Comparison of ENCODE assay signal across 2 cellular contexts in genomic region chr3:189169728-189170127, GRCh38.
TF ChIP-seq lines count a peak whose summit lies in the region.

No MANE protein-coding gene starts in this region.

TF ChIP-seq in HCT116, 20 proteins besides CTCF, POLR2A, EP300 and RAD21 (continued from another document):
- TF ChIP-seq POLR2AphosphoS5 (IDR thresholded peaks at IDR 0.05; ENCODE audit: low read depth, low read length) (no peak), CBX3 (IDR thresholded peaks at IDR 0.05; ENCODE audit: low read depth) (no peak), FOSL1 (IDR thresholded peaks at IDR 0.05; ENCODE audit: low read depth) (no peak), ZFX (IDR thresholded peaks at IDR 0.05) (no peak)

TF ChIP-seq in WTC11, 78 proteins besides CTCF, POLR2A, EP300 and RAD21:
- TF ChIP-seq FOXP4 (CRISPR knock-in tag; IDR thresholded peaks at IDR 0.05) (no peak), JUN (CRISPR knock-in tag; IDR thresholded peaks at IDR 0.05) (no peak), NFATC4 (CRISPR knock-in tag; IDR thresholded peaks at IDR 0.05) (no peak), TEAD1 (CRISPR knock-in tag; IDR thresholded peaks at IDR 0.05) (no peak), ATF1 (CRISPR knock-in tag; IDR thresholded peaks at IDR 0.05) (no peak), TP53 (CRISPR knock-in tag; IDR thresholded peaks at IDR 0.05) (no peak), NR1H2 (CRISPR knock-in tag; IDR thresholded peaks at IDR 0.05) (no peak), JAZF1 (CRISPR knock-in tag; IDR thresholded peaks at IDR 0.05) (no peak), ELF4 (CRISPR knock-in tag; IDR thresholded peaks at IDR 0.05; ENCODE audit: low read depth) (no peak)
- TF ChIP-seq, protein P1, sequence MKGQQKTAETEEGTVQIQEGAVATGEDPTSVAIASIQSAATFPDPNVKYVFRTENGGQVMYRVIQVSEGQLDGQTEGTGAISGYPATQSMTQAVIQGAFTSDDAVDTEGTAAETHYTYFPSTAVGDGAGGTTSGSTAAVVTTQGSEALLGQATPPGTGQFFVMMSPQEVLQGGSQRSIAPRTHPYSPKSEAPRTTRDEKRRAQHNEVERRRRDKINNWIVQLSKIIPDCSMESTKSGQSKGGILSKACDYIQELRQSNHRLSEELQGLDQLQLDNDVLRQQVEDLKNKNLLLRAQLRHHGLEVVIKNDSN (CRISPR knock-in tag; IDR thresholded peaks at IDR 0.05): no peak
- TF ChIP-seq, protein P2, sequence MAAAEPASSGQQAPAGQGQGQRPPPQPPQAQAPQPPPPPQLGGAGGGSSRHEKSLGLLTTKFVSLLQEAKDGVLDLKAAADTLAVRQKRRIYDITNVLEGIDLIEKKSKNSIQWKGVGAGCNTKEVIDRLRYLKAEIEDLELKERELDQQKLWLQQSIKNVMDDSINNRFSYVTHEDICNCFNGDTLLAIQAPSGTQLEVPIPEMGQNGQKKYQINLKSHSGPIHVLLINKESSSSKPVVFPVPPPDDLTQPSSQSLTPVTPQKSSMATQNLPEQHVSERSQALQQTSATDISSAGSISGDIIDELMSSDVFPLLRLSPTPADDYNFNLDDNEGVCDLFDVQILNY (CRISPR knock-in tag; IDR thresholded peaks at IDR 0.05): no peak
